Comparison of ENCODE assay signal across 15 cellular contexts in the genomic region with DNA sequence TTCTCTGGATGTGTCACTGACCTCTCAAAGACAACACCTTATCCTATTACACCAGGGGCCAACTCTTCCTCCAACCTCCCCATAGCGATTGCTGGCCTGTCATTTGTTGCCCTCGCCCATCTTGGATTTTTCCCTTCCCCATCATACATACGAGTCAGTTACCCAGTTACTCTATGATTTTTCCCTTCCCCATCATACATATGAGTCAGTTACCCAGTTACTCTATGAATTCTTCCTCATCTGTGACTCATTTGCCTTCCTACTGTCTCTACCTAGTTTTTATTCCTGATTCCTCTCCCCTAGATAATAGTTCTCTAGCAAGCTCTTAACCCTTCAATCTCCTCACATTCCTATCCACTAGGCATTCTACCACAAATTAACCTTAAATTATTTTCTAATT.
DNase-seq lines count a peak whose midpoint lies in the region; ATAC-seq, FAIRE-seq and TF ChIP-seq lines count a peak whose summit lies in the region.
"Had no signal": no experiment of that assay in that cellular context is flagged by ENCODE, and none has a peak within 500 bp of the region (broad histone marks: within the 10 kb centered on the region; RNA-seq: fewer than 3 reads in every experiment).

No MANE protein-coding gene starts in this region.

- no peaks in the 10 kb centered on the region for H3K36me3 Mint-ChIP-seq in neural progenitor cell
- H3K36me3 Mint-ChIP-seq: stimulated activated memory B cell treated with anti-CD40 and anti-IgM and Interleukin-4, amounts not matched to agents 10 μg/mL and 1 μg/mL and 100 μg/mL, for 72 hours had no signal

- no peaks in the 10 kb centered on the region for H3K9me3 ChIP-seq in A549
- H3K9me3 ChIP-seq in neural progenitor cell (ENCODE audit: low read depth), result no peaks in the 10 kb centered on the region
- H3K9me3 ChIP-seq: prostate gland, SJSA1 had no signal

- no peak for TF ChIP-seq POLR2A in A549 (IDR thresholded peaks at IDR 0.05; ENCODE audit: low read length)

- H3K9me3 Mint-ChIP-seq in neural progenitor cell, result no peaks in the 10 kb centered on the region

- no peak for FAIRE-seq in A549 (lab: Jason Lieb, UNC)

- H3K4me3 ChIP-seq in A549 (no peak overlapping the region), fibroblast of mammary gland (ENCODE audit: control insufficient read depth, low read depth, low read length) (no peak overlapping the region), coronary artery (no peak overlapping the region), neural progenitor cell (no peak overlapping the region), H7 (ENCODE audit: insufficient read depth, low read depth, low read length) (no peak overlapping the region)
- H3K4me3 ChIP-seq: prostate gland, SJSA1 had no signal

- POLR2A ChIA-PET in A549 (lab: Yijun Ruan, JAX) (no interaction called here), RWPE1 (lab: Yijun Ruan, JAX; ENCODE audit: low non-redundant PET) (no interaction called here)

- peaks cover 18% of the 10 kb centered on the region for H3K4me1 ChIP-seq in A549
- H3K4me1 ChIP-seq in neural progenitor cell, result no peaks in the 10 kb centered on the region
- H3K4me1 ChIP-seq: prostate gland had no signal

- no peak overlapping the region for H3K9ac ChIP-seq in neural progenitor cell

- H3K27ac ChIP-seq in A549 (peak overlapping the region in 1 of 2 experiments; percentile 68; a peak in 2 of 6 replicates), RWPE1 (no peak overlapping the region), coronary artery (no peak overlapping the region), neural progenitor cell (no peak overlapping the region)
- H3K27ac ChIP-seq: prostate gland, SJSA1, WERI-Rb-1 had no signal

- no peaks in the 10 kb centered on the region for H3F3A ChIP-seq in neural progenitor cell (ENCODE audit: low read depth)

- no peaks in the 10 kb centered on the region for H3K27me3 Mint-ChIP-seq in neural progenitor cell (ENCODE audit: insufficient read depth, low read depth)
- H3K27me3 Mint-ChIP-seq: stimulated activated memory B cell treated with anti-CD40 and anti-IgM and Interleukin-4, amounts not matched to agents 10 μg/mL and 1 μg/mL and 100 μg/mL, for 72 hours had no signal

- H2AFZ ChIP-seq in neural progenitor cell (replicated peaks), result no peak overlapping the region

- H3K4me2 ChIP-seq in A549 (peak overlapping the region; percentile 25; the same call in 1 of the 3 replicates), neural progenitor cell (no peak overlapping the region)

- H3K27ac Mint-ChIP-seq in neural progenitor cell, result no peak overlapping the region
- H3K27ac Mint-ChIP-seq: stimulated activated memory B cell treated with anti-CD40 and anti-IgM and Interleukin-4, amounts not matched to agents 10 μg/mL and 1 μg/mL and 100 μg/mL, for 72 hours had no signal

- no peak overlapping the region for H3K4me3 Mint-ChIP-seq in neural progenitor cell
- H3K4me3 Mint-ChIP-seq: stimulated activated memory B cell treated with anti-CD40 and anti-IgM and Interleukin-4, amounts not matched to agents 10 μg/mL and 1 μg/mL and 100 μg/mL, for 72 hours had no signal

- H3K36me3 ChIP-seq in neural progenitor cell (no peaks in the 10 kb centered on the region), H7 (replicated peaks; ENCODE audit: control insufficient read depth, insufficient read depth, low read length) (no peaks in the 10 kb centered on the region)
- H3K36me3 ChIP-seq: prostate gland, SJSA1, WERI-Rb-1 had no signal

- DNase-seq in A549 (ENCODE audit: low read depth in 1 of 2, low spot score in 1 of 2) (peak; percentile 39 to 43), GM04503 (ENCODE audit: low read depth) (peak; percentile 34), RWPE1 (ENCODE audit: low spot score) (peak; percentile 89), fibroblast of mammary gland (ENCODE audit: low read depth) (peak; percentile 81), coronary artery (ENCODE audit: low spot score) (no peak), neural progenitor cell (ENCODE audit: low spot score) (no peak), H7 (no peak)
- DNase-seq: C1 segment of cervical spinal cord, midbrain, NCI-H510A treated with DMSO at 0.1 percent for 48 hours, WERI-Rb-1 had no signal

- H3K79me2 ChIP-seq in neural progenitor cell (ENCODE audit: low read depth), result no peaks in the 10 kb centered on the region

- TF ChIP-seq CTCF in A549 (IDR thresholded peaks at IDR 0.05), result no peak
- no peak for TF ChIP-seq CTCF in RWPE1 (conservative IDR thresholded peaks at IDR 0.05; ENCODE audit: low read depth)
- no peak for TF ChIP-seq CTCF in fibroblast of mammary gland (conservative IDR thresholded peaks at IDR 0.05; ENCODE audit: control insufficient read depth, insufficient read depth, low read depth, low read length)
- TF ChIP-seq CTCF in coronary artery (IDR thresholded peaks at IDR 0.05), result no peak
- TF ChIP-seq CTCF in neural progenitor cell (IDR thresholded peaks at IDR 0.05), result no peak

- ATAC-seq in A549 (peak; percentile 87 to 93), GM19397 (IDR thresholded peaks at IDR 0.05; ENCODE audit: unreplicated experiment) (no peak)
- ATAC-seq: stimulated activated memory B cell treated with anti-CD40 and anti-IgM and Interleukin-4, amounts not matched to agents 10 μg/mL and 1 μg/mL and 100 μg/mL, for 72 hours had no signal

- 37% methylated on average over 3 of the region's 3 CpGs for WGBS in A549 (ENCODE audit: missing lambda C conversion rate)

- no peak for TF ChIP-seq RAD21 in A549 (conservative IDR thresholded peaks at IDR 0.05 in 1 of 2, IDR thresholded peaks at IDR 0.05 in 1 of 2)

- no peak for TF ChIP-seq EP300 in A549 (IDR thresholded peaks at IDR 0.05)

- no peaks in the 10 kb centered on the region for H3K4me1 Mint-ChIP-seq in neural progenitor cell

- no peaks in the 10 kb centered on the region for H4K20me1 ChIP-seq in neural progenitor cell (ENCODE audit: low read depth)

- no peaks in the 10 kb centered on the region for H3K27me3 ChIP-seq in neural progenitor cell
- no peaks in the 10 kb centered on the region for H3K27me3 ChIP-seq in H7 (ENCODE audit: control insufficient read depth, insufficient read depth, low read length)
- H3K27me3 ChIP-seq: SJSA1 had no signal

- CTCF ChIA-PET in A549 (lab: Yijun Ruan, JAX) (no interaction called here), RWPE1 (lab: Yijun Ruan, JAX) (interaction anchor here (0.6 kb wide), 2 partner anchors 76 to 178 kb away, joined by 3 to 4 read pairs; no protein-coding TSS in a partner anchor)

TF ChIP-seq in A549, 52 proteins besides CTCF, POLR2A, EP300 and RAD21:
- TF ChIP-seq HOXB5 (CRISPR knock-in tag; IDR thresholded peaks at IDR 0.05), result no peak
- TF ChIP-seq ZSCAN20 (CRISPR knock-in tag; IDR thresholded peaks at IDR 0.05), result no peak
- 0 out of 2 replicates have a peak, but pooled peaks have one; percentile 28 for TF ChIP-seq FOSL2 (IDR thresholded peaks at IDR 0.05)
- TF ChIP-seq FOSL2 (CRISPR knock-in tag; IDR thresholded peaks at IDR 0.05), result peak; percentile 77
- TF ChIP-seq ZNF302 (CRISPR knock-in tag; IDR thresholded peaks at IDR 0.05), result no peak
- no peak for TF ChIP-seq CHD2 (IDR thresholded peaks at IDR 0.05; ENCODE audit: low read length, partially characterized antibody)
- no peak for TF ChIP-seq RNF2 (IDR thresholded peaks at IDR 0.05; ENCODE audit: borderline replicate concordance, low read depth)
- no peak for TF ChIP-seq CBX8 (IDR thresholded peaks at IDR 0.05)
- TF ChIP-seq RARB (CRISPR knock-in tag; IDR thresholded peaks at IDR 0.05), result no peak

Comparison
In these comparisons a context has a peak if more than half of its experiments do, and no peak if none do; other contexts are left out.
1. DNase-seq: peak in A549 (2 of 2), GM04503 (single experiment), RWPE1 (single experiment) and fibroblast of mammary gland (single experiment); none in coronary artery (single experiment), neural progenitor cell (single experiment) and H7 (single experiment).